Comparison of ENCODE assay signal across 24 cellular contexts in the genomic region with DNA sequence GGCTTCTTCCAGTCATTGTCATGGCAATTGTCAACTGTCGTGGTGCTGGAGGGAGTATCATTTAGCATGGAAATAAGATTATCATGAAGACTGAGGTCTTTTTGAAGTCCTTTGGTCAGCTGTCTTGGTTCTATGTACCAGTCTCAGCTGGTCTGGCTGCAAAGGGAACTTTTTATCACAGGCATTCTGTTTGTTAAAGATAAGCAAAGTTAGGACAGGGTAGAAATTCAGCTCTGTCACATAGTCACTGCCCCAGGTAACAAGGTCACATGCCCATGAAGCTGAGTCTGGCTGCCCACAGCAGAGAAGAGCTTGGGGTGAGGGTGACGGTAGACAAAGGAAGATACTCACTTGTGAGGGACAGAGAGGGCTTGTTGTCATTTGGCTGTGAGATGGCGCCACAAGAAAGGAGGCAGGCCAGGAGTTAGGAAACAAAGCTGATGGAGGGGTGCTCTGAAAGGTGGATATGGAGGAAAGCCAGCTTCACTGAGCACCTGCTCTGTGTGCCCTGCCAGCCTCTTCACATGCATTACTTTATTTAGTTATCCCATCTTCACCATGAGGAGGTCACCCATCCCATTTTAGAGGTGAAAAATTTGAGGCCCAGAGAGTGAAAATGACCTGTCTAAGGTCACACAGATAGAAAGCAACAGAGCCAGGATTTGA.
"Had no signal": no experiment of that assay in that cellular context is flagged by ENCODE, and none has a peak within 500 bp of the region (broad histone marks: within the 10 kb centered on the region; RNA-seq: fewer than 3 reads in every experiment).

No MANE protein-coding gene starts in this region.

- H2AFZ ChIP-seq: PC-9 had no signal

- H3K9me3 Mint-ChIP-seq: IgD-negative memory B cell had no signal

- DNase-seq: KBM-7; MV-4-11; NCI-H1048; NCI-H1105; NCI-H1417; NCI-H1436 treated with DMSO at 0.1 percent for 48 hours; NCI-H1694; NCI-H187 treated with DMSO at 0.1 percent for 48 hours; NCI-H2029 treated with DMSO at 0.1 percent for 48 hours; NCI-H2171 treated with DMSO at 0.1 percent for 48 hours; NCI-H2227 treated with DMSO at 0.1 percent for 48 hours; NCI-H524; NCI-H526 treated with DMSO at 0.1 percent for 48 hours; NCI-H748 treated with DMSO at 0.1 percent for 48 hours; NK-92 treated with Interleukin-12 subunit alpha and Interleukin-12 subunit beta, amount 100 ng/mL, for 24 hours; PC-9; Peyer's patch; SHP77 treated with DMSO at 0.1 percent for 48 hours; SJCRH30 had no signal

- H3K4me3 ChIP-seq: PC-9, Peyer's patch, SJCRH30 had no signal

- H3K4me1 Mint-ChIP-seq: IgD-negative memory B cell had no signal

- H3K36me3 ChIP-seq: Peyer's patch, SJCRH30 had no signal

- H3K27ac ChIP-seq: HL-60, PC-9, Peyer's patch, SJCRH30 had no signal

- H3K27me3 ChIP-seq: Peyer's patch, SJCRH30 had no signal

- H3K27ac Mint-ChIP-seq: IgD-negative memory B cell had no signal

- H3K4me1 ChIP-seq: Peyer's patch, SJCRH30 had no signal

- ATAC-seq: Right ventricle myocardium inferior, SK-N-SH treated with all-trans-retinoic acid at 6 μM for 48 hours had no signal

- FAIRE-seq: HTR-8/SVneo had no signal

- H3K27me3 Mint-ChIP-seq: IgD-negative memory B cell had no signal

- H3K9me3 ChIP-seq: Peyer's patch, SJCRH30 had no signal

- H3K36me3 Mint-ChIP-seq: IgD-negative memory B cell had no signal

- H3K4me3 Mint-ChIP-seq: IgD-negative memory B cell had no signal

- H3K4me2 ChIP-seq: PC-9 had no signal
